ENCODE assay signal across 27 cellular contexts in the genomic region with DNA sequence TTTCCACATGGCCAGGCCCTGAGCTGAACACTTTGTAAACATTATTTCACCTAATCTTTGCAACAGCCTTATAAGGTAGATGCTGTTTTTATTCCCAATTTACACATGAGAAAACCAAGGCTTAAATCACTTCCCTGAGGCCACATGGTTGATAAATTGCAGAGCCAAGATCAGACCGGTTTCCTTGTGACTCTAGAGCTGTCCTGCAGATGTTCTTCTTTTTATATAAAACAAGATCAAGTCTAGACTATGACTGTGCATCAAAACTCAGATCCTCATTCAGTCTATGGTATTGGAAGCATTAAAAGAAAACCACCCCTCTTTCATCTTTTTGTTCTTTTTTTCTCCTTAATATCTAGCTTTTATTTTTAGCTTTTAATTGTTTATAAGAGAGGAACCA.
"Had no signal": no experiment of that assay in that cellular context is flagged by ENCODE, and none has a peak within 500 bp of the region (broad histone marks: within the 10 kb centered on the region; RNA-seq: fewer than 3 reads in every experiment).

No MANE protein-coding gene starts in this region.

- H3K27me3 Mint-ChIP-seq: memory B cell; naive thymus-derived CD8-positive, alpha-beta T cell; progenitor cell of endocrine pancreas; stimulated activated naive CD8-positive, alpha-beta T cell treated with anti-CD3 and anti-CD28 coated beads, Interleukin-15, Interleukin-2, amounts not matched to agents 100 ng/mL and 50 ng/mL, for 24 hours had no signal

- H3K4me1 Mint-ChIP-seq: nephron; stimulated activated effector memory CD8-positive, alpha-beta T cell treated with anti-CD3 and anti-CD28 coated beads, Interleukin-12 subunit alpha, Interleukin-12 subunit beta, amount 100 ng/mL, for 72 hours had no signal

- H3K9ac ChIP-seq: neural progenitor cell, parathyroid adenoma had no signal

- H3K27ac Mint-ChIP-seq: memory B cell; nephron; neural progenitor cell; progenitor cell of endocrine pancreas; stimulated activated effector memory CD8-positive, alpha-beta T cell treated with anti-CD3 and anti-CD28 coated beads, Interleukin-12 subunit alpha, Interleukin-12 subunit beta, amount 100 ng/mL, for 72 hours; stimulated activated naive CD8-positive, alpha-beta T cell treated with anti-CD3 and anti-CD28 coated beads, Interleukin-15, Interleukin-2, amounts not matched to agents 100 ng/mL and 50 ng/mL, for 24 hours had no signal

- H3K9me3 ChIP-seq: left ventricle myocardium inferior, neutrophil, sigmoid colon, spleen, suprapubic skin, thoracic aorta, tibial artery, upper lobe of right lung had no signal

- H3K4me1 ChIP-seq: left ventricle myocardium inferior, neural progenitor cell, parathyroid adenoma, sigmoid colon, suprapubic skin, tibial artery, upper lobe of right lung had no signal

- H3K27ac ChIP-seq: left ventricle myocardium inferior, neural progenitor cell, neutrophil, parathyroid adenoma, sigmoid colon, spleen, suprapubic skin, thoracic aorta, tibial artery, upper lobe of right lung had no signal

- H3K4me3 Mint-ChIP-seq: memory B cell; naive thymus-derived CD8-positive, alpha-beta T cell; nephron; neural progenitor cell; stimulated activated effector memory CD8-positive, alpha-beta T cell treated with anti-CD3 and anti-CD28 coated beads, Interleukin-12 subunit alpha, Interleukin-12 subunit beta, amount 100 ng/mL, for 72 hours; stimulated activated naive CD8-positive, alpha-beta T cell treated with anti-CD3 and anti-CD28 coated beads, Interleukin-15, Interleukin-2, amounts not matched to agents 100 ng/mL and 50 ng/mL, for 24 hours had no signal

- ATAC-seq: naive thymus-derived CD8-positive, alpha-beta T cell; right cardiac atrium; stimulated activated effector memory CD8-positive, alpha-beta T cell treated with anti-CD3 and anti-CD28 coated beads, Interleukin-12 subunit alpha, Interleukin-12 subunit beta, amount 100 ng/mL, for 72 hours; upper lobe of right lung had no signal

- DNase-seq: head of caudate nucleus; hypothalamus; islet precursor cell; left ventricle myocardium inferior; naive thymus-derived CD8-positive, alpha-beta T cell; occipital lobe; retina; right cardiac atrium; sigmoid colon; small intestine; spleen; stimulated activated CD4-positive, alpha-beta T cell treated with anti-CD3 and anti-CD28 coated beads, Interleukin-4, amount 100 ng/mL, for 24 hours; stimulated activated naive CD4-positive, alpha-beta T cell; tibial artery; trophoblast cell; upper lobe of right lung had no signal

- H3K27me3 ChIP-seq: neural progenitor cell, neutrophil, sigmoid colon, spleen, suprapubic skin, tibial artery, upper lobe of right lung had no signal

- H3K4me3 ChIP-seq: left ventricle myocardium inferior, lung, neural progenitor cell, sigmoid colon, spleen, suprapubic skin, thoracic aorta, tibial artery, upper lobe of right lung had no signal

- H3K9me3 Mint-ChIP-seq: memory B cell; naive thymus-derived CD8-positive, alpha-beta T cell; nephron; neural progenitor cell; stimulated activated effector memory CD8-positive, alpha-beta T cell treated with anti-CD3 and anti-CD28 coated beads, Interleukin-12 subunit alpha, Interleukin-12 subunit beta, amount 100 ng/mL, for 72 hours; stimulated activated naive CD8-positive, alpha-beta T cell treated with anti-CD3 and anti-CD28 coated beads, Interleukin-15, Interleukin-2, amounts not matched to agents 100 ng/mL and 50 ng/mL, for 24 hours had no signal
